ENCODE assay signal across 21 cellular contexts in genomic region chr1:16094453-16095158, GRCh38. TPM values are rescaled to one million over a fixed set of nuclear protein-coding genes. Genes with fewer than 3 reads are reported as not detected.
"Had no signal": no experiment of that assay in that cellular context is flagged by ENCODE, and none has a peak within 500 bp of the region (broad histone marks: within the 10 kb centered on the region; RNA-seq: fewer than 3 reads in every experiment).

No MANE protein-coding gene starts in this region.

- H3K4me1 ChIP-seq: heart left ventricle, transverse colon had no signal

- H3K9me3 Mint-ChIP-seq: activated naive CD4-positive, alpha-beta T cell treated with anti-CD3 and anti-CD28 coated beads for 36 hours; activated T-cell treated with anti-CD3 and anti-CD28 coated beads, Interleukin-2, amount 50 U/mL, for 4 hours; activated T-helper 2 cell treated with anti-CD3 and anti-CD28 coated beads, Interferon-gamma antibody, Interleukin-2, Interleukin-4, amounts not matched to agents 10 μg/mL and 5 μg/mL and 100 μg/mL, durations not matched to agents 14 hours and 24 hours and 36 hours; memory B cell; nephron had no signal

- H3K27me3 ChIP-seq: cardiac muscle cell, heart left ventricle, vagina had no signal

- H3K36me3 Mint-ChIP-seq: memory B cell had no signal

- H3K27ac ChIP-seq: cardiac muscle cell, heart left ventricle, transverse colon, vagina had no signal

- H3K36me3 ChIP-seq: cardiac muscle cell, heart left ventricle, transverse colon, vagina had no signal

- DNase-seq: activated CD4-positive, alpha-beta T cell treated with anti-CD3 and anti-CD28 coated beads for 1 hour; activated CD8-positive, alpha-beta memory T cell treated with anti-CD3 and anti-CD28 coated beads, Interleukin-2, amount 50 U/mL, for 48 hours; activated naive CD4-positive, alpha-beta T cell treated with anti-CD3 and anti-CD28 coated beads for 36 hours; activated T-cell treated with anti-CD3 and anti-CD28 coated beads, Interleukin-2, amount 50 U/mL, for 4 hours; left cardiac atrium; occipital lobe; stimulated activated CD4-positive, alpha-beta T cell treated with anti-CD3 and anti-CD28 coated beads, Interleukin-4, amount 100 ng/mL, for 4 hours; transverse colon had no signal

- FAIRE-seq: endometrium, islet of Langerhans, TTC549 had no signal

- ATAC-seq: activated T-cell treated with anti-CD3 and anti-CD28 coated beads, Interleukin-2, amount 50 U/mL, for 4 hours; heart left ventricle; left cardiac atrium had no signal

- H3K9me3 ChIP-seq: heart left ventricle, transverse colon, vagina had no signal

- H3K27ac Mint-ChIP-seq: activated naive CD4-positive, alpha-beta T cell treated with anti-CD3 and anti-CD28 coated beads for 36 hours; activated T-helper 2 cell treated with anti-CD3 and anti-CD28 coated beads, Interferon-gamma antibody, Interleukin-2, Interleukin-4, amounts not matched to agents 10 μg/mL and 5 μg/mL and 100 μg/mL, durations not matched to agents 14 hours and 24 hours and 36 hours; memory B cell; progenitor cell of endocrine pancreas had no signal

- H3K4me3 ChIP-seq: cardiac muscle cell, heart left ventricle, transverse colon, vagina had no signal

- H3K4me3 Mint-ChIP-seq: activated naive CD4-positive, alpha-beta T cell treated with anti-CD3 and anti-CD28 coated beads for 36 hours; activated T-cell treated with anti-CD3 and anti-CD28 coated beads, Interleukin-2, amount 50 U/mL, for 4 hours; memory B cell had no signal

RNA-seq across cellular contexts. Expression of gene FAM131C, which starts 21.2 kb away (rescaled TPM):
- total RNA-seq: activated naive CD4-positive, alpha-beta T cell treated with anti-CD3 and anti-CD28 coated beads for 36 hours; mononuclear cell; myocyte had no signal

RNA-seq across cellular contexts. Expression of gene CLCNKB, which starts 51.0 kb away (rescaled TPM):
- total RNA-seq: activated CD8-positive, alpha-beta memory T cell treated with anti-CD3 and anti-CD28 coated beads for 36 hours; activated naive CD4-positive, alpha-beta T cell treated with anti-CD3 and anti-CD28 coated beads for 36 hours; activated T-cell treated with anti-CD3 and anti-CD28 coated beads, Interleukin-2, amount 50 U/mL, for 4 hours; activated T-helper 2 cell treated with anti-CD3 and anti-CD28 coated beads, Interferon-gamma antibody, Interleukin-2, Interleukin-4, amounts not matched to agents 10 μg/mL and 5 μg/mL and 100 μg/mL, durations not matched to agents 14 hours and 24 hours and 36 hours; mononuclear cell; myocyte; vagina had no signal
